In genomic region chr7:28853150-28853549, GRCh38 we compare ENCODE assay signal across 9 cellular contexts.
A peak's percentile ranks its signal among the peaks of the same experiment; 100 is the strongest.
DNase-seq lines count a peak whose midpoint lies in the region; ATAC-seq and TF ChIP-seq lines count a peak whose summit lies in the region.
"Had no signal": no experiment of that assay in that cellular context is flagged by ENCODE, and none has a peak within 500 bp of the region (broad histone marks: within the 10 kb centered on the region; RNA-seq: fewer than 3 reads in every experiment).

No MANE protein-coding gene starts in this region.

- RAD21 ChIA-PET in HCT116 (lab: Charles Lee; ENCODE audit: low non-redundant PET in 1 of 2, low total read pairs in 2 of 2, uncharacterized antibody in 2 of 2, unreplicated experiment in 2 of 2), result no interaction called here

- no peak for TF ChIP-seq RAD21 in HCT116 (IDR thresholded peaks at IDR 0.05; ENCODE audit: low read depth)

- H3K9me3 ChIP-seq in HCT116 (ENCODE audit: control insufficient read depth in 1 of 2, insufficient read depth in 1 of 2, low read depth in 1 of 2, low read length in 2 of 2), result no peaks in the 10 kb centered on the region

- TF ChIP-seq CTCF in HCT116 (IDR thresholded peaks at IDR 0.05 in 2 of 3, conservative IDR thresholded peaks at IDR 0.05 in 1 of 3; ENCODE audit: borderline replicate concordance in 1 of 3, insufficient read depth in 1 of 3, low read depth in 2 of 3, low read length in 2 of 3), result no peak

- peak overlapping the region; percentile 95 for H2AFZ ChIP-seq in HCT116 (ENCODE audit: low read depth, low read length, poor library complexity, severe bottlenecking)

- no peaks in the 10 kb centered on the region for H3K9me3 Mint-ChIP-seq in activated T-helper 2 cell treated with anti-CD3 and anti-CD28 coated beads, Interferon-gamma antibody, Interleukin-2, Interleukin-4, amounts not matched to agents 10 μg/mL and 5 μg/mL and 100 μg/mL, durations not matched to agents 14 hours and 24 hours and 36 hours

- H3K9ac ChIP-seq in HCT116 (ENCODE audit: low read length), result no peak overlapping the region

- no peaks in the 10 kb centered on the region for H3K9me2 ChIP-seq in HCT116 (ENCODE audit: insufficient read depth)

- POLR2A ChIA-PET in HCT116 (lab: Charles Lee), result no interaction called here

- intact Hi-C loops in HCT116 (cut with micrococcal nuclease) (loop anchor here (5.0 kb wide), 1 partner anchor 466 kb away; no protein-coding TSS in a partner anchor), head of caudate nucleus (cut with DNase I) (loop anchor here (2.0 to 10.0 kb wide), 3 partner anchors 166 to 466 kb away; no protein-coding TSS in a partner anchor)
- intact Hi-C loops in activated T-helper 2 cell treated with anti-CD3 and anti-CD28 coated beads, Interferon-gamma antibody, Interleukin-2, Interleukin-4, amounts not matched to agents 10 μg/mL and 5 μg/mL and 100 μg/mL, durations not matched to agents 14 hours and 24 hours and 36 hours (cut with micrococcal nuclease), result no loop called here

- H3K36me3 ChIP-seq in HCT116 (ENCODE audit: control insufficient read depth in 1 of 2, insufficient read depth in 2 of 2, low read length in 2 of 2), result no peaks in the 10 kb centered on the region

- peak overlapping the region; percentile 85; the same call in 1 of the 2 replicates for H3K4me2 ChIP-seq in HCT116 (ENCODE audit: low read length)

- H3K79me2 ChIP-seq in HCT116 (ENCODE audit: insufficient read depth, low read length), result no peaks in the 10 kb centered on the region

- H3K4me3 Mint-ChIP-seq in activated T-helper 2 cell treated with anti-CD3 and anti-CD28 coated beads, Interferon-gamma antibody, Interleukin-2, Interleukin-4, amounts not matched to agents 10 μg/mL and 5 μg/mL and 100 μg/mL, durations not matched to agents 14 hours and 24 hours and 36 hours (ENCODE audit: low read depth), result peak overlapping the region; percentile 26

- H4K20me1 ChIP-seq in HCT116 (ENCODE audit: insufficient read depth), result no peaks in the 10 kb centered on the region

- CTCF ChIA-PET in HCT116 (lab: Charles Lee), result interaction anchor here (0.7 to 1.0 kb wide), 3 partner anchors 13 to 556 kb away, joined by 3 read pairs; no protein-coding TSS in a partner anchor

- no peak overlapping the region for H3K27ac Mint-ChIP-seq in activated T-helper 2 cell treated with anti-CD3 and anti-CD28 coated beads, Interferon-gamma antibody, Interleukin-2, Interleukin-4, amounts not matched to agents 10 μg/mL and 5 μg/mL and 100 μg/mL, durations not matched to agents 14 hours and 24 hours and 36 hours

- TF ChIP-seq POLR2A in HCT116 (IDR thresholded peaks at IDR 0.05; ENCODE audit: borderline replicate concordance, extremely low read depth, insufficient read depth, insufficient read length) (no peak), GM18505 (IDR thresholded peaks at IDR 0.05; ENCODE audit: borderline replicate concordance, extremely low read depth, insufficient read depth, insufficient read length) (no peak)

- DNase-seq in CD1c-positive myeloid dendritic cell (ENCODE audit: extremely low spot score) (peak; percentile 36), HCT116 (ENCODE audit: low read depth, low spot score) (no peak), myocyte (ENCODE audit: low read depth) (peak; percentile 58), head of caudate nucleus (no peak), hepatic stellate cell (ENCODE audit: low spot score) (no peak)
- no peak for DNase-seq in activated T-helper 2 cell treated with anti-CD3 and anti-CD28 coated beads, Interferon-gamma antibody, Interleukin-2, Interleukin-4, amounts not matched to agents 10 μg/mL and 5 μg/mL and 100 μg/mL, durations not matched to agents 14 hours and 24 hours and 36 hours (ENCODE audit: low spot score)
- DNase-seq in stimulated activated CD4-positive, alpha-beta T cell treated with anti-CD3 and anti-CD28 coated beads, Interleukin-15, amount 100 ng/mL, for 24 hours, result no peak
- DNase-seq: NCI-H526 had no signal

- H3K27me3 ChIP-seq in HCT116 (ENCODE audit: insufficient read depth, low read length), result peaks cover 21% of the 10 kb centered on the region

- BruUV-seq in HCT116 (replicated peaks; lab: Mats Ljungman, UMichigan), result no TSS peak

- no peaks in the 10 kb centered on the region for H3K4me1 Mint-ChIP-seq in activated T-helper 2 cell treated with anti-CD3 and anti-CD28 coated beads, Interferon-gamma antibody, Interleukin-2, Interleukin-4, amounts not matched to agents 10 μg/mL and 5 μg/mL and 100 μg/mL, durations not matched to agents 14 hours and 24 hours and 36 hours (ENCODE audit: low read depth)

- ATAC-seq in HCT116 (no peak), GM18505 (IDR thresholded peaks at IDR 0.05; ENCODE audit: unreplicated experiment) (no peak)

- H3K36me3 Mint-ChIP-seq in activated T-helper 2 cell treated with anti-CD3 and anti-CD28 coated beads, Interferon-gamma antibody, Interleukin-2, Interleukin-4, amounts not matched to agents 10 μg/mL and 5 μg/mL and 100 μg/mL, durations not matched to agents 14 hours and 24 hours and 36 hours (ENCODE audit: low read depth), result no peaks in the 10 kb centered on the region

- H3K27me3 Mint-ChIP-seq in activated T-helper 2 cell treated with anti-CD3 and anti-CD28 coated beads, Interferon-gamma antibody, Interleukin-2, Interleukin-4, amounts not matched to agents 10 μg/mL and 5 μg/mL and 100 μg/mL, durations not matched to agents 14 hours and 24 hours and 36 hours (ENCODE audit: low read depth), result peaks cover 42% of the 10 kb centered on the region

- H3K27ac ChIP-seq in HCT116 (ENCODE audit: low read depth, low read length), result no peak overlapping the region

- peaks cover 23 to 36% of the 10 kb centered on the region in 2 experiments for H3K4me1 ChIP-seq in HCT116 (ENCODE audit: control insufficient read depth in 1 of 2, insufficient read depth in 2 of 2, low read length in 2 of 2)

- no peak overlapping the region for H3K4me3 ChIP-seq in HCT116 (replicated peaks in 1 of 2; ENCODE audit: low read depth in 1 of 2, low read length in 2 of 2)

TF ChIP-seq in HCT116, 20 proteins besides CTCF, POLR2A, EP300 and RAD21 (continues in another document):
- TF ChIP-seq SIN3A (IDR thresholded peaks at IDR 0.05; ENCODE audit: low read depth) (no peak), EGR1 (IDR thresholded peaks at IDR 0.05; ENCODE audit: low read depth) (no peak), POLR2AphosphoS5 (IDR thresholded peaks at IDR 0.05; ENCODE audit: low read depth, low read length) (no peak), CBX3 (IDR thresholded peaks at IDR 0.05; ENCODE audit: low read depth) (no peak), CEBPB (IDR thresholded peaks at IDR 0.05; ENCODE audit: low read depth) (no peak), EZH2phosphoT487 (IDR thresholded peaks at IDR 0.05; ENCODE audit: borderline replicate concordance) (no peak), EZH2 (IDR thresholded peaks at IDR 0.05) (no peak), FOSL1 (IDR thresholded peaks at IDR 0.05; ENCODE audit: low read depth) (no peak), ZNF274 (IDR thresholded peaks at IDR 0.05; ENCODE audit: low read depth, low read length) (no peak), JUND (IDR thresholded peaks at IDR 0.05) (no peak), SRF (IDR thresholded peaks at IDR 0.05; ENCODE audit: low read depth) (no peak), ZFX (IDR thresholded peaks at IDR 0.05) (no peak), YY1 (IDR thresholded peaks at IDR 0.05; ENCODE audit: extremely low read depth, insufficient replicate concordance, low read depth, low read length) (no peak), SP1 (IDR thresholded peaks at IDR 0.05; ENCODE audit: low read depth) (no peak), TCF7L2 (IDR thresholded peaks at IDR 0.05; ENCODE audit: borderline replicate concordance, extremely low read depth, insufficient read depth, insufficient read length) (no peak)
- TF ChIP-seq, protein P1, sequence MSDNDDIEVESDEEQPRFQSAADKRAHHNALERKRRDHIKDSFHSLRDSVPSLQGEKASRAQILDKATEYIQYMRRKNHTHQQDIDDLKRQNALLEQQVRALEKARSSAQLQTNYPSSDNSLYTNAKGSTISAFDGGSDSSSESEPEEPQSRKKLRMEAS (IDR thresholded peaks at IDR 0.05), result no peak
- TF ChIP-seq, protein P2, sequence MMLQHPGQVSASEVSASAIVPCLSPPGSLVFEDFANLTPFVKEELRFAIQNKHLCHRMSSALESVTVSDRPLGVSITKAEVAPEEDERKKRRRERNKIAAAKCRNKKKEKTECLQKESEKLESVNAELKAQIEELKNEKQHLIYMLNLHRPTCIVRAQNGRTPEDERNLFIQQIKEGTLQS (IDR thresholded peaks at IDR 0.05), result no peak
- TF ChIP-seq, protein P3, sequence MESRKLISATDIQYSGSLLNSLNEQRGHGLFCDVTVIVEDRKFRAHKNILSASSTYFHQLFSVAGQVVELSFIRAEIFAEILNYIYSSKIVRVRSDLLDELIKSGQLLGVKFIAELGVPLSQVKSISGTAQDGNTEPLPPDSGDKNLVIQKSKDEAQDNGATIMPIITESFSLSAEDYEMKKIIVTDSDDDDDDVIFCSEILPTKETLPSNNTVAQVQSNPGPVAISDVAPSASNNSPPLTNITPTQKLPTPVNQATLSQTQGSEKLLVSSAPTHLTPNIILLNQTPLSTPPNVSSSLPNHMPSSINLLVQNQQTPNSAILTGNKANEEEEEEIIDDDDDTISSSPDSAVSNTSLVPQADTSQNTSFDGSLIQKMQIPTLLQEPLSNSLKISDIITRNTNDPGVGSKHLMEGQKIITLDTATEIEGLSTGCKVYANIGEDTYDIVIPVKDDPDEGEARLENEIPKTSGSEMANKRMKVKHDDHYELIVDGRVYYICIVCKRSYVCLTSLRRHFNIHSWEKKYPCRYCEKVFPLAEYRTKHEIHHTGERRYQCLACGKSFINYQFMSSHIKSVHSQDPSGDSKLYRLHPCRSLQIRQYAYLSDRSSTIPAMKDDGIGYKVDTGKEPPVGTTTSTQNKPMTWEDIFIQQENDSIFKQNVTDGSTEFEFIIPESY (IDR thresholded peaks at IDR 0.05; ENCODE audit: extremely low read depth, insufficient replicate concordance, low read length), result no peak

Comparison
In these comparisons a context has a peak if more than half of its experiments do, and no peak if none do; other contexts are left out.
1. DNase-seq: peak in CD1c-positive myeloid dendritic cell (single experiment) and myocyte (single experiment); none in HCT116 (single experiment), activated T-helper 2 cell treated with anti-CD3 and anti-CD28 coated beads, Interferon-gamma antibody, Interleukin-2, Interleukin-4, amounts not matched to agents 10 μg/mL and 5 μg/mL and 100 μg/mL, durations not matched to agents 14 hours and 24 hours and 36 hours (single experiment), head of caudate nucleus (0 of 42), hepatic stellate cell (single experiment) and stimulated activated CD4-positive, alpha-beta T cell treated with anti-CD3 and anti-CD28 coated beads, Interleukin-15, amount 100 ng/mL, for 24 hours (single experiment).